8 cellular contexts compared by ENCODE assay signal in genomic region chr18:48947583-48947982, GRCh38. TPM values are rescaled to one million over a fixed set of nuclear protein-coding genes. Genes with fewer than 3 reads are reported as not detected.
DNase-seq lines count a peak whose midpoint lies in the region; ATAC-seq, FAIRE-seq and TF ChIP-seq lines count a peak whose summit lies in the region.

No MANE protein-coding gene starts in this region.

- H3K27ac ChIP-seq in SJCRH30 (no peak overlapping the region), gastroesophageal sphincter (peak overlapping the region in 3 of 4 donors; percentile 93 to 98 (median 94))

- no peak for TF ChIP-seq POLR2A in gastroesophageal sphincter (IDR thresholded peaks at IDR 0.05)

- ATAC-seq in gastroesophageal sphincter (no peak), HG02759 (IDR thresholded peaks at IDR 0.05; ENCODE audit: unreplicated experiment) (no peak)

- H3K4me1 ChIP-seq in SJCRH30 (peaks cover 35% of the 10 kb centered on the region), gastroesophageal sphincter (peaks cover 10 to 58% (median 40%) of the 10 kb centered on the region in 3 donors)

- H3K27me3 ChIP-seq in SJCRH30 = no peaks in the 10 kb centered on the region
- no peaks in the 10 kb centered on the region for H3K27me3 ChIP-seq in gastroesophageal sphincter

- TF ChIP-seq CTCF in gastroesophageal sphincter (IDR thresholded peaks at IDR 0.05) = no peak

- H3K4me3 ChIP-seq in GM08714 (ENCODE audit: low read length) (peak overlapping the region; percentile 81), SJCRH30 (peak overlapping the region; percentile 67), gastroesophageal sphincter (peak overlapping the region; percentile 86 to 97)

- DNase-seq in SJCRH30 = no peak
- DNase-seq in pons (ENCODE audit: low spot score) = peak; percentile 80
- no peak for DNase-seq in HUDEP-2 (lab: John Stamatoyannopoulos, UW; ENCODE audit: unreplicated experiment in 76 of 76)
- no peak for DNase-seq in GM19239 (ENCODE audit: insufficient read length, low spot score)
- no peak for DNase-seq in NCI-H2107 treated with DMSO at 0.1 percent for 48 hours (lab: John Stamatoyannopoulos, UW; ENCODE audit: unreplicated experiment)

- no peak for FAIRE-seq in GM19239 (lab: Jason Lieb, UNC)

- WGBS in gastroesophageal sphincter (ENCODE audit: low coverage in 1 of 2), 2 donors = 18 to 19% methylated on average over 2 of the region's 3 CpGs

- TF ChIP-seq EP300 in gastroesophageal sphincter (IDR thresholded peaks at IDR 0.05) = no peak

- H3K36me3 ChIP-seq in SJCRH30 (no peaks in the 10 kb centered on the region), gastroesophageal sphincter (peaks cover 0 to 8% of the 10 kb centered on the region in 2 donors)

- H3K9me3 ChIP-seq in SJCRH30 (replicated peaks) (no peaks in the 10 kb centered on the region), gastroesophageal sphincter (no peaks in the 10 kb centered on the region)

RNA-seq across cellular contexts. Expression of gene SMAD7, which starts 3.2 kb away (rescaled TPM):
- 3.0 and 3.2 TPM in 2 replicates for total RNA-seq in SJCRH30 (2014; rRNA removed; shearing (Covaris generic))
- 10 to 100 TPM; 41.2 to 76.0 (median 55.2) TPM for total RNA-seq in gastroesophageal sphincter

Comparison
In these comparisons a context has a peak if more than half of its experiments do, and no peak if none do; other contexts are left out.
1. RNA of gene SMAD7, which starts 3.2 kb away (total RNA-seq): 41.2 to 76.0 TPM in gastroesophageal sphincter; 3.0 to 3.2 TPM in SJCRH30; every median in the first group is over 10 times any median in the second.
2. Peak in every context shown above with its lines, with median percentiles within 50 percentile points of each other: H3K4me3 ChIP-seq.